In genomic region chr17:48046296-48046695, GRCh38 we compare ENCODE assay signal across 8 cellular contexts. TPM values are rescaled to one million over a fixed set of nuclear protein-coding genes. Genes with fewer than 3 reads are reported as not detected.
A peak's percentile ranks its signal among the peaks of the same experiment; 100 is the strongest.
DNase-seq lines count a peak whose midpoint lies in the region; ATAC-seq, FAIRE-seq and TF ChIP-seq lines count a peak whose summit lies in the region.
"Had no signal": no experiment of that assay in that cellular context is flagged by ENCODE, and none has a peak within 500 bp of the region (broad histone marks: within the 10 kb centered on the region; RNA-seq: fewer than 3 reads in every experiment).

No MANE protein-coding gene starts in this region.

- no peaks in the 10 kb centered on the region for H3K9me1 ChIP-seq in endothelial cell of umbilical vein (replicated peaks; ENCODE audit: control insufficient read depth, extremely low read depth, insufficient read depth, low read length)

- peak overlapping the region; percentile 89 to 94 for H3K4me3 Mint-ChIP-seq in H9

- no peak overlapping the region for H3K9ac ChIP-seq in H9 (ENCODE audit: extremely low read depth, insufficient read length, low read length)
- H3K9ac ChIP-seq in PC-3 (ENCODE audit: low read length) = no peak overlapping the region
- H3K9ac ChIP-seq in endothelial cell of umbilical vein (replicated peaks; ENCODE audit: extremely low read depth, insufficient read depth, low read length) = no peak overlapping the region

- H2AFZ ChIP-seq in H9 (ENCODE audit: low read length) = no peak overlapping the region
- no peak overlapping the region for H2AFZ ChIP-seq in PC-3 (ENCODE audit: low read length)
- H2AFZ ChIP-seq in endothelial cell of umbilical vein (ENCODE audit: low read depth, low read length) = no peak overlapping the region

- H3K27ac Mint-ChIP-seq in H9 = peak overlapping the region in 1 of 3 experiments; percentile 62; a peak in 1 of 7 replicates

- dilution Hi-C loops in endothelial cell of umbilical vein (cut with MboI; ENCODE audit: extremely low pct_ligation_motif_present, low sequenced_read_pairs) = no loop called here

- H3K9me2 ChIP-seq in PC-3 (replicated peaks; ENCODE audit: low read length) = no peaks in the 10 kb centered on the region

- H3K4me1 ChIP-seq in H9 (ENCODE audit: insufficient read depth, low read length) = no peaks in the 10 kb centered on the region
- H3K4me1 ChIP-seq in PC-3 (ENCODE audit: insufficient read depth, low read length) = peaks cover 44% of the 10 kb centered on the region
- H3K4me1 ChIP-seq in endothelial cell of umbilical vein (ENCODE audit: control insufficient read depth, extremely low read depth, insufficient read depth, low read length) = peaks cover 24% of the 10 kb centered on the region
- H3K4me1 ChIP-seq in gastrocnemius medialis = peaks cover 35 to 45% of the 10 kb centered on the region in 2 donors

- H2AK5ac ChIP-seq in H9 (ENCODE audit: insufficient read length, low read length) = no peak overlapping the region

- no peak overlapping the region for H3K14ac ChIP-seq in H9 (ENCODE audit: insufficient read depth, low read length)

- H3K9me3 ChIP-seq in H9 (ENCODE audit: control insufficient read depth, low read depth, low read length) = no peaks in the 10 kb centered on the region
- H3K9me3 ChIP-seq in PC-3 (ENCODE audit: low read length) = no peaks in the 10 kb centered on the region
- no peaks in the 10 kb centered on the region for H3K9me3 ChIP-seq in endothelial cell of umbilical vein (replicated peaks; ENCODE audit: control insufficient read depth, insufficient read depth, low read length)
- H3K9me3 ChIP-seq in gastrocnemius medialis = no peaks in the 10 kb centered on the region

- peaks cover 11% of the 10 kb centered on the region for H3K23me2 ChIP-seq in H9 (ENCODE audit: insufficient read length, low read depth, low read length, poor library complexity, severe bottlenecking)

- BruUV-seq in PC-3 (replicated peaks; lab: Mats Ljungman, UMichigan) = no TSS peak
- no TSS peak for BruUV-seq in endothelial cell of umbilical vein (replicated peaks; lab: Mats Ljungman, UMichigan)

- peaks cover 9% of the 10 kb centered on the region for H3K36me3 ChIP-seq in PC-3 (ENCODE audit: low read depth, low read length)
- H3K36me3 ChIP-seq in endothelial cell of umbilical vein (ENCODE audit: control insufficient read depth in 2 of 2, extremely low read depth in 1 of 2, insufficient read depth in 2 of 2, low read length in 2 of 2) = peaks cover 0 to under 1% of the 10 kb centered on the region in 2 experiments
- H3K36me3 ChIP-seq in gastrocnemius medialis = peaks cover 0 to 7% of the 10 kb centered on the region in 2 donors

- peaks cover 35 to 44% of the 10 kb centered on the region in 2 experiments for H3K4me1 Mint-ChIP-seq in H9

- no peak overlapping the region for H2BK5ac ChIP-seq in H9 (ENCODE audit: insufficient read length, low read length)

- no peaks in the 10 kb centered on the region for H3K79me1 ChIP-seq in H9 (ENCODE audit: insufficient read depth, low read depth, low read length, poor library complexity, severe bottlenecking)

- peaks cover 7 to 12% (median 10%) of the 10 kb centered on the region in 3 experiments for H3K36me3 Mint-ChIP-seq in H9 (ENCODE audit: insufficient read depth in 1 of 3, low read depth in 3 of 3)

- no peak overlapping the region for H3K23ac ChIP-seq in H9 (ENCODE audit: insufficient read length, low read depth, low read length)

- no peak overlapping the region for H3K18ac ChIP-seq in H9 (ENCODE audit: insufficient read length, low read depth, low read length)

- no peak overlapping the region for H3T11ph ChIP-seq in H9 (ENCODE audit: low read length)

- no peak overlapping the region for H4K91ac ChIP-seq in H9 (ENCODE audit: insufficient read length, low read depth, low read length)

- ATAC-seq in PC-3 (no peak), gastrocnemius medialis (no peak), GM21619 (IDR thresholded peaks at IDR 0.05; ENCODE audit: unreplicated experiment) (no peak)
- ATAC-seq: right cardiac atrium had no signal

- H3K4me3 ChIP-seq in PC-3 (ENCODE audit: low read length) (no peak overlapping the region), endothelial cell of umbilical vein (replicated peaks in 1 of 3; ENCODE audit: insufficient read depth in 1 of 3, low read depth in 1 of 3, low read length in 3 of 3) (no peak overlapping the region), gastrocnemius medialis (peak overlapping the region; percentile 73 to 84 (median 82))

- H3K27me3 Mint-ChIP-seq in H9 (ENCODE audit: low read depth) = no peaks in the 10 kb centered on the region; the same call in none of the 2 replicates

- TF ChIP-seq CTCF in H9 (conservative IDR thresholded peaks at IDR 0.05) = no peak
- no peak for TF ChIP-seq CTCF in PC-3 (conservative IDR thresholded peaks at IDR 0.05; ENCODE audit: low read depth, low read length)
- no peak for TF ChIP-seq CTCF in endothelial cell of umbilical vein (IDR thresholded peaks at IDR 0.05; ENCODE audit: extremely low read depth in 1 of 2, insufficient read depth in 1 of 2, low read depth in 1 of 2, low read length in 2 of 2)
- no peak for TF ChIP-seq CTCF in gastrocnemius medialis (IDR thresholded peaks at IDR 0.05 in 4 of 5, conservative IDR thresholded peaks at IDR 0.05 in 1 of 5)

- POLR2A ChIA-PET in PC-3 (lab: Charles Lee; ENCODE audit: unreplicated experiment) = interaction anchor here (0.6 kb wide), 1 partner anchor 21 kb away, joined by 3 read pairs; no protein-coding TSS in a partner anchor
- POLR2A ChIA-PET in endothelial cell of umbilical vein (lab: Charles Lee) = no interaction called here

- H3K4me2 ChIP-seq in H9 (ENCODE audit: insufficient read depth, insufficient read length, low read length) (peak overlapping the region; percentile 93), PC-3 (ENCODE audit: low read length) (peak overlapping the region; percentile 5; the same call in 1 of the 2 replicates), endothelial cell of umbilical vein (ENCODE audit: insufficient read depth, low read length) (peak overlapping the region; percentile 72)

- no peak overlapping the region for H4K8ac ChIP-seq in H9 (replicated peaks; ENCODE audit: insufficient read length, low read depth, low read length)

- in situ Hi-C loops in gastrocnemius medialis (cut with MboI; ENCODE audit: low sequenced_read_pairs in 4 of 4) = no loop called here

- no peaks in the 10 kb centered on the region for H3K27me3 ChIP-seq in H9 (ENCODE audit: insufficient read depth, low read length)
- H3K27me3 ChIP-seq in PC-3 (ENCODE audit: low read length) = no peaks in the 10 kb centered on the region
- H3K27me3 ChIP-seq in endothelial cell of umbilical vein (ENCODE audit: control insufficient read depth in 2 of 2, insufficient read depth in 2 of 2, low read length in 2 of 2) = no peaks in the 10 kb centered on the region
- no peaks in the 10 kb centered on the region for H3K27me3 ChIP-seq in gastrocnemius medialis

- no peaks in the 10 kb centered on the region for H4K20me1 ChIP-seq in H9 (ENCODE audit: control insufficient read depth, insufficient read depth, insufficient read length)
- peaks cover 9% of the 10 kb centered on the region; the same call in 1 of the 2 replicates for H4K20me1 ChIP-seq in PC-3 (ENCODE audit: low read length)
- H4K20me1 ChIP-seq in endothelial cell of umbilical vein (replicated peaks; ENCODE audit: control insufficient read depth, extremely low read depth, insufficient read depth, low read length) = no peaks in the 10 kb centered on the region

- TF ChIP-seq POLR2A in endothelial cell of umbilical vein (IDR thresholded peaks at IDR 0.05; ENCODE audit: low read depth, low read length) (no peak), gastrocnemius medialis (IDR thresholded peaks at IDR 0.05) (no peak)

- intact Hi-C loops in PC-3 (cut with micrococcal nuclease) = no loop called here
- intact Hi-C loops in endothelial cell of umbilical vein (cut with micrococcal nuclease) = loop anchor here (5.0 kb wide), 1 partner anchor 196 kb away; no protein-coding TSS in a partner anchor
- intact Hi-C loops in gastrocnemius medialis (cut with DNase I; ENCODE audit: low total_unique reads) = loop anchor here (1.0 kb wide), 1 partner anchor 215 kb away; the partner anchor contains the start of genes LRRC46 and MRPL10

- H3K56ac ChIP-seq in H9 (ENCODE audit: insufficient read length, low read depth, low read length) = no peak overlapping the region

- no peak overlapping the region for H2BK12ac ChIP-seq in H9 (ENCODE audit: insufficient read length, low read depth, low read length)

- no peak overlapping the region for H2BK120ac ChIP-seq in H9 (ENCODE audit: low read depth, low read length, poor library complexity, severe bottlenecking)

- no peaks in the 10 kb centered on the region for H3F3A ChIP-seq in PC-3 (ENCODE audit: low read length, unreplicated experiment)

- H4K5ac ChIP-seq in H9 (ENCODE audit: insufficient read length, low read depth, low read length) = no peak overlapping the region

- WGBS in H9 (ENCODE audit: extremely low coverage, insufficient read length, low lambda C conversion rate) = no CpG with 5 or more reads among the region's 7 CpGs

- H3K9me3 Mint-ChIP-seq in H9 = no peaks in the 10 kb centered on the region; a peak in 1 of 5 replicates

- CTCF ChIA-PET in PC-3 (lab: Charles Lee) (interaction anchor here (0.6 to 0.9 kb wide), 2 partner anchors 20 to 87 kb away, joined by 4 to 7 read pairs; no protein-coding TSS in a partner anchor), endothelial cell of umbilical vein (lab: Charles Lee) (interaction anchor here (1.2 to 6.3 kb wide), 4 partner anchors 10 to 52 kb away, joined by 3 to 64 read pairs (median 18); no protein-coding TSS in a partner anchor)

- H2BK20ac ChIP-seq in H9 (ENCODE audit: low read depth, low read length, poor library complexity, severe bottlenecking) = no peak overlapping the region

- H3K27ac ChIP-seq in H9 (ENCODE audit: insufficient read length, low read depth, low read length) (no peak overlapping the region), PC-3 (ENCODE audit: low read length) (no peak overlapping the region), endothelial cell of umbilical vein (ENCODE audit: insufficient read depth, low read depth, low read length) (no peak overlapping the region), gastrocnemius medialis (peak overlapping the region; percentile 96 to 99 (median 97))

- no peak for FAIRE-seq in endothelial cell of umbilical vein (lab: Jason Lieb, UNC)
- FAIRE-seq in frontal cortex (lab: Jason Lieb, UNC) = no peak

- no peak overlapping the region for H3K4ac ChIP-seq in H9 (ENCODE audit: low read depth, low read length)

- H3K79me2 ChIP-seq in H9 (ENCODE audit: insufficient read depth, low read length) = peaks cover 12% of the 10 kb centered on the region; the same call in 1 of the 2 replicates
- peaks cover 36% of the 10 kb centered on the region for H3K79me2 ChIP-seq in PC-3 (ENCODE audit: low read length)
- H3K79me2 ChIP-seq in endothelial cell of umbilical vein (ENCODE audit: control insufficient read depth, insufficient read depth, low read length) = peaks cover 19% of the 10 kb centered on the region

- H2BK15ac ChIP-seq in H9 (ENCODE audit: low read depth, low read length) = no peak overlapping the region

- DNase-seq in H9 (no peak), PC-3 (no peak), endothelial cell of umbilical vein (ENCODE audit: low read depth, low spot score) (no peak), gastrocnemius medialis (no peak), frontal cortex (ENCODE audit: low spot score in 2 of 2) (no peak), NCI-H1930 (lab: John Stamatoyannopoulos, UW) (no peak)
- DNase-seq: right cardiac atrium had no signal

RNA-seq across cellular contexts. Expression of gene NFE2L1, which starts 1.9 kb away (rescaled TPM):
- total RNA-seq in H9 (2021) (158 and 161 TPM in 2 replicates), PC-3 (2014; rRNA removed) (45.1 and 72.6 TPM in 2 replicates), endothelial cell of umbilical vein (204 and 236 TPM in 2 replicates), gastrocnemius medialis (1,000 to 10,000 TPM in 2 of 4 donors, 100 to 1,000 TPM in 2; 622 to 1,180 (median 1,000) TPM), frontal cortex (22.4 TPM)
- 187 and 196 TPM in 2 replicates for polyA plus RNA-seq in endothelial cell of umbilical vein
- 182 and 183 TPM in 2 replicates for polyA plus RNA-seq in endothelial cell of umbilical vein (2011; cell fraction: cytosol; rRNA removed)
- polyA plus RNA-seq in endothelial cell of umbilical vein (2011; cell fraction: nucleus; rRNA removed) = 152 and 190 TPM in 2 replicates
- 251 and 271 TPM in 2 replicates for polyA plus RNA-seq in endothelial cell of umbilical vein (2012)
- polyA minus RNA-seq in endothelial cell of umbilical vein = 201 and 268 TPM in 2 replicates
- 33.9 TPM for polyA minus RNA-seq in endothelial cell of umbilical vein (2011; cell fraction: cytosol; rRNA and poly(A)+ RNA removed)
- 66.4 and 84.9 TPM in 2 replicates for polyA minus RNA-seq in endothelial cell of umbilical vein (2011; cell fraction: nucleus; rRNA and poly(A)+ RNA removed)

RNA-seq across cellular contexts. Expression of gene COPZ2, which starts 8.7 kb away (rescaled TPM):
- 0.68 and 0.77 TPM in 2 replicates for total RNA-seq in H9 (2021)
- total RNA-seq in PC-3 (2014; rRNA removed) = 0.63 and 1.3 TPM in 2 replicates
- 12.5 and 16.3 TPM in 2 replicates for total RNA-seq in endothelial cell of umbilical vein
- polyA plus RNA-seq in endothelial cell of umbilical vein = 13.4 and 28.1 TPM in 2 replicates
- 14.9 and 16.6 TPM in 2 replicates for polyA plus RNA-seq in endothelial cell of umbilical vein (2011; cell fraction: cytosol; rRNA removed)
- 11.5 and 11.9 TPM in 2 replicates for polyA plus RNA-seq in endothelial cell of umbilical vein (2011; cell fraction: nucleus; rRNA removed)
- polyA plus RNA-seq in endothelial cell of umbilical vein (2012) = 31.6 and 51.5 TPM in 2 replicates
- 15.0 and 17.1 TPM in 2 replicates for polyA minus RNA-seq in endothelial cell of umbilical vein
- polyA minus RNA-seq in endothelial cell of umbilical vein (2011; cell fraction: cytosol; rRNA and poly(A)+ RNA removed) = not detected
- 3.7 and 3.8 TPM in 2 replicates for polyA minus RNA-seq in endothelial cell of umbilical vein (2011; cell fraction: nucleus; rRNA and poly(A)+ RNA removed)
- 10 to 100 TPM; 40.5 to 76.9 (median 52.8) TPM for total RNA-seq in gastrocnemius medialis
- 3.3 TPM for total RNA-seq in frontal cortex

RNA-seq across cellular contexts. Expression of gene CBX1, which starts 55.0 kb away (rescaled TPM):
- total RNA-seq in H9 (2021) (155 and 158 TPM in 2 replicates), PC-3 (2014; rRNA removed) (119 and 142 TPM in 2 replicates), endothelial cell of umbilical vein (95.2 and 102 TPM in 2 replicates), gastrocnemius medialis (10 to 100 TPM; 26.0 to 34.1 (median 27.7) TPM), frontal cortex (95.8 TPM)
- polyA plus RNA-seq in endothelial cell of umbilical vein = 15.0 and 20.4 TPM in 2 replicates
- 52.9 and 55.9 TPM in 2 replicates for polyA plus RNA-seq in endothelial cell of umbilical vein (2011; cell fraction: cytosol; rRNA removed)
- polyA plus RNA-seq in endothelial cell of umbilical vein (2011; cell fraction: nucleus; rRNA removed) = 20.2 and 32.9 TPM in 2 replicates
- 98.5 and 129 TPM in 2 replicates for polyA plus RNA-seq in endothelial cell of umbilical vein (2012)
- 20.3 and 24.7 TPM in 2 replicates for polyA minus RNA-seq in endothelial cell of umbilical vein
- 12.7 TPM for polyA minus RNA-seq in endothelial cell of umbilical vein (2011; cell fraction: cytosol; rRNA and poly(A)+ RNA removed)
- polyA minus RNA-seq in endothelial cell of umbilical vein (2011; cell fraction: nucleus; rRNA and poly(A)+ RNA removed) = 7.5 and 10.7 TPM in 2 replicates

Comparison
In these comparisons a context has a peak if more than half of its experiments do, and no peak if none do; other contexts are left out.
1. H3K27ac ChIP-seq: peak in gastrocnemius medialis (4 of 4); none in H9 (single experiment), PC-3 (single experiment) and endothelial cell of umbilical vein (single experiment).
2. H3K4me2 ChIP-seq: peak in every context shown above with its lines; median percentile 93 in H9; 72 in endothelial cell of umbilical vein; 5 in PC-3.
3. H3K4me3 ChIP-seq: peak in gastrocnemius medialis (4 of 4); none in PC-3 (single experiment) and endothelial cell of umbilical vein (0 of 3).